Comparison of ENCODE assay signal across 12 cellular contexts in the genomic region with DNA sequence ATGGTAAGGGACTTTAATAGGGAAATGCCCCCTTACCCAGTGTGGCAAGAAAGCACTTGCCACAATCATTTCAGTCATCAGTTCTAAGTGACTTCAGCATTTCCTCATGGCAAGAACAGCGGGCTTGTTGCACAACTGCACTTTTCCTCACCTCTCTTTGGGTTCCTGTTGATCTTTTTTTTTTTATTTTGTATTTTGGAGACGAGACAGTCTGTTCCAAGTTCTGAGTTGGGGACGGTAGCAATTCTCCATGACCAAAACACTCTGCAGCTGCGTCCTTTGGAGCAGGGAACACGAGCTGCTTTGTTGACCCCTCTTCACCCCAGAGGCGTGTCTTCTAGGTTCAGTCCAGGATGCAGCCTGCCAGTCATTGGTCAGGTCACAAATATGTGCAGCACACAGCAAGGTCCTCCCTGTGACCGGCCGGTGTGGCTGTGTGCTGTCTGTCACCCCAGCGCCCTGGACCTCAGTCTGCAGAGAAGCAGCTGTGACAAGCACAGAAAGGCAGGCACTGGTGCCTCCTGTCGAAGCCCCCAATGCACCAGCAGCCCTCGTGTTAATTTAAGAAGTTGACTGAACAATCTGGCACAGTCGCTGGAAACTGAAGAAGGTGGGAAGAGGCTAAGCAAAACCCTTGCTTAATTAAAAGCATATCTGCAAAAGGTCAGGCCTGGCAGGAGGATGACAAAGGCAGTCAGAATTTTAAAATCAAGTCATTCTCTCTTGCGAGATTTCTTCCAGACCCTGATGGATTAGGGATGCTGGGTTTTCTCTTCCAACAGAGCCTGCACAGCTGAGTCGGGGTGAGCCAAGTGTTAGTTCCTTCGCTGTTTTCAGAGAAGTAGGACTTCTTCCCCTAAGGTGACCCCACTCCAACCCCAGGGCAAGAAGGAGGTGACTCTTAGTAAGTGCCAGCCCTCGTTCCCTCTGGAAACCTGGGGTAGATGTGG.
DNase-seq lines count a peak whose midpoint lies in the region; ATAC-seq, FAIRE-seq and TF ChIP-seq lines count a peak whose summit lies in the region.
"Had no signal": no experiment of that assay in that cellular context is flagged by ENCODE, and none has a peak within 500 bp of the region (broad histone marks: within the 10 kb centered on the region; RNA-seq: fewer than 3 reads in every experiment).

No MANE protein-coding gene starts in this region.

- H3K4me1 ChIP-seq in SJCRH30: peaks cover 22% of the 10 kb centered on the region
- H3K4me1 ChIP-seq in pancreas: no peaks in the 10 kb centered on the region
- H3K4me1 ChIP-seq in HAP-1: no peaks in the 10 kb centered on the region

- 68 to 75% methylated on average over 16 of the region's 16 CpGs for WGBS in pancreas, 2 donors

- DNase-seq in AG20443 (ENCODE audit: low spot score): peak; percentile 35
- peak; percentile 60 to 67 for DNase-seq in SJCRH30
- DNase-seq in left cardiac atrium: peak; percentile 54
- DNase-seq in pancreas: no peak
- no peak for DNase-seq in NK-92 treated with Interleukin-12 subunit alpha and Interleukin-12 subunit beta, amount 100 ng/mL, for 24 hours (lab: John Stamatoyannopoulos, UW)
- no peak for DNase-seq in cerebellar cortex (ENCODE audit: low spot score)
- no peak for DNase-seq in HAP-1 (ENCODE audit: low spot score in 2 of 2)
- DNase-seq: activated CD4-positive, CD25-positive, alpha-beta regulatory T cell treated with anti-CD3 and anti-CD28 coated beads, Interleukin-2, amount 50 U/mL, for 72 hours; activated gamma-delta T cell treated with Interleukin-2 at 50 U/mL for 16 hours; effector memory CD4-positive, alpha-beta T cell had no signal

- H3K27ac ChIP-seq in SJCRH30 (peak overlapping the region; percentile 9; the same call in 1 of the 2 replicates), pancreas (peak overlapping the region in 2 of 4 donors; percentile 15 to 18)

- H3K27me3 ChIP-seq in SJCRH30 (no peaks in the 10 kb centered on the region), pancreas (no peaks in the 10 kb centered on the region), HAP-1 (ENCODE audit: low read depth) (no peaks in the 10 kb centered on the region)

- peak; percentile 67 to 78 for ATAC-seq in left cardiac atrium
- ATAC-seq in pancreas: peak; percentile 40 to 74 (median 54)
- ATAC-seq in GM19455 (IDR thresholded peaks at IDR 0.05; ENCODE audit: unreplicated experiment): no peak
- ATAC-seq: HCT116 had no signal

- H3K9me3 ChIP-seq in SJCRH30 (replicated peaks) (0 out of 2 replicates have a peak, but pooled peaks cover 1% of the 10 kb centered on the region), pancreas (no peaks in the 10 kb centered on the region), HAP-1 (no peaks in the 10 kb centered on the region)

- in situ Hi-C loops in HAP-1 (cut with MboI; ENCODE audit: low sequenced_read_pairs): no loop called here

- no peak for FAIRE-seq in pancreas (lab: Jason Lieb, UNC)

- H3K4me3 ChIP-seq in SJCRH30 (no peak overlapping the region), pancreas (no peak overlapping the region), HAP-1 (no peak overlapping the region)

- H3K36me3 ChIP-seq in SJCRH30 (no peaks in the 10 kb centered on the region), pancreas (no peaks in the 10 kb centered on the region), HAP-1 (replicated peaks) (no peaks in the 10 kb centered on the region)

- intact Hi-C loops in left cardiac atrium (cut with DNase I) (no loop called here), pancreas (cut with DNase I) (no loop called here)

- no peak for TF ChIP-seq CTCF in pancreas (IDR thresholded peaks at IDR 0.05)

Comparison
In these comparisons a context has a peak if more than half of its experiments do, and no peak if none do; other contexts are left out.
1. DNase-seq: peak in AG20443 (single experiment), SJCRH30 (2 of 2) and left cardiac atrium (single experiment); none in pancreas (0 of 6), NK-92 treated with Interleukin-12 subunit alpha and Interleukin-12 subunit beta, amount 100 ng/mL, for 24 hours (single experiment), cerebellar cortex (single experiment) and HAP-1 (0 of 2).